Comparison of ENCODE assay signal across 25 cellular contexts in the genomic region with DNA sequence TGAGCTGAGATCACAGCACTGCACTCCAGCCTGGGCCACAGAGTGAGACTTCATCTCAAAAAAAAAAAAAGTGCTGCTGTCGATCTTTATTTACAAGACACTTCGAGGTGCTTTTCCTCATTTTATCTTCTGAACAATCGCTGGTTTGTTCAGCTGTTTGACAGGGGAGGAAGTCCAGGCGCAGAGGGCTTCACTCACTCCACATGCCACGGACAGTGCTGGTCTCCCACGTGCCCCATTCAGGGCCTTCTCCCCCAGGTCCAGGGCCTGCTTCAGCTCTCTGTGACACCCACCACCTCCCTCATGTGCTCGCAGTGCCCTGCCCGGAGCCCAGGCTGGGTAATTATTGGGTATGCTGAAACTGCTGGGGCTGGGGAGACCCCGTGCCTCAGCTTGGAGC.
"Had no signal": no experiment of that assay in that cellular context is flagged by ENCODE, and none has a peak within 500 bp of the region (broad histone marks: within the 10 kb centered on the region; RNA-seq: fewer than 3 reads in every experiment).

No MANE protein-coding gene starts in this region.

- H3K4me2 ChIP-seq: smooth muscle cell had no signal

- H3K9me3 Mint-ChIP-seq: activated B cell treated with CpG ODN at 0.5 μM for 24 hours; activated CD4-positive, alpha-beta memory T cell treated with anti-CD3 and anti-CD28 coated beads, Interleukin-2, amount 10 ng/mL, durations not matched to agents 7 days and 5 days; activated naive CD8-positive, alpha-beta T cell treated with anti-CD3 and anti-CD28 coated beads, Interleukin-2, amount 50 U/mL, for 24 hours; activated T-helper 17 cell treated with anti-CD3 and anti-CD28 coated beads, Interleukin-2, amount 50 U/mL, for 72 hours; central memory CD8-positive, alpha-beta T cell; naive B cell; stimulated activated naive CD8-positive, alpha-beta T cell treated with anti-CD3 and anti-CD28 coated beads, Interleukin-15, amount 100 ng/mL, for 72 hours; type B pancreatic cell had no signal

- H3K4me1 Mint-ChIP-seq: activated B cell treated with CpG ODN at 0.5 μM for 24 hours; central memory CD8-positive, alpha-beta T cell; naive B cell had no signal

- H3K4me1 ChIP-seq: colonic mucosa had no signal

- ATAC-seq: activated CD8-positive, alpha-beta memory T cell treated with anti-CD3 and anti-CD28 coated beads, Interleukin-2, amount 10 ng/mL, durations not matched to agents 7 days and 5 days; activated naive CD8-positive, alpha-beta T cell treated with anti-CD3 and anti-CD28 coated beads, Interleukin-2, amount 50 U/mL, for 24 hours; activated T-helper 17 cell treated with anti-CD3 and anti-CD28 coated beads, Interleukin-2, amount 50 U/mL, for 72 hours; esophagus mucosa; gastrocnemius medialis; left lobe of liver; pancreas; right lobe of liver; stimulated activated naive CD8-positive, alpha-beta T cell treated with anti-CD3 and anti-CD28 coated beads, Interleukin-15, amount 100 ng/mL, for 72 hours had no signal

- H3K27ac ChIP-seq: ascending aorta, colonic mucosa, gastrocnemius medialis, neutrophil had no signal

- H3K9me3 ChIP-seq: ascending aorta, colonic mucosa, gastrocnemius medialis, neutrophil, pancreas, right lobe of liver had no signal

- H3K27me3 ChIP-seq: ascending aorta, colonic mucosa, gastrocnemius medialis, pancreas, right lobe of liver had no signal

- H3K36me3 ChIP-seq: ascending aorta, colonic mucosa, gastrocnemius medialis, neutrophil, pancreas, right lobe of liver had no signal

- H3K4me3 ChIP-seq: ascending aorta, colonic mucosa, gastrocnemius medialis, pancreas, right lobe of liver, smooth muscle cell had no signal

- H3K27ac Mint-ChIP-seq: activated B cell treated with CpG ODN at 0.5 μM for 24 hours; activated CD4-positive, alpha-beta memory T cell treated with anti-CD3 and anti-CD28 coated beads, Interleukin-2, amount 10 ng/mL, durations not matched to agents 7 days and 5 days; activated CD8-positive, alpha-beta memory T cell treated with anti-CD3 and anti-CD28 coated beads, Interleukin-2, amount 10 ng/mL, durations not matched to agents 7 days and 5 days; activated naive CD8-positive, alpha-beta T cell treated with anti-CD3 and anti-CD28 coated beads, Interleukin-2, amount 50 U/mL, for 24 hours; activated T-helper 17 cell treated with anti-CD3 and anti-CD28 coated beads, Interleukin-2, amount 50 U/mL, for 72 hours; type B pancreatic cell had no signal

- H3K36me3 Mint-ChIP-seq: activated CD8-positive, alpha-beta memory T cell treated with anti-CD3 and anti-CD28 coated beads, Interleukin-2, amount 10 ng/mL, durations not matched to agents 7 days and 5 days; naive B cell; type B pancreatic cell had no signal

- DNase-seq: activated B cell treated with CpG ODN at 0.5 μM for 24 hours; activated CD4-positive, alpha-beta memory T cell treated with anti-CD3 and anti-CD28 coated beads, Interleukin-2, amount 10 ng/mL, durations not matched to agents 7 days and 5 days; activated CD4-positive, alpha-beta T cell treated with anti-CD3 and anti-CD28 coated beads for 4 hours; activated CD8-positive, alpha-beta memory T cell treated with anti-CD3 and anti-CD28 coated beads, Interleukin-2, amount 10 ng/mL, durations not matched to agents 7 days and 5 days; activated naive CD4-positive, alpha-beta T cell treated with Interleukin-2 at 50 U/mL for 16 hours; activated naive CD8-positive, alpha-beta T cell treated with anti-CD3 and anti-CD28 coated beads, Interleukin-2, amount 50 U/mL, for 24 hours; activated T-cell treated with anti-CD3 and anti-CD28 coated beads, Interleukin-2, amount 50 U/mL, for 1 hour; colonic mucosa; gastrocnemius medialis; head of caudate nucleus; kidney; mammary epithelial cell; naive B cell; pancreas; stimulated activated CD4-positive, alpha-beta T cell treated with anti-CD3 and anti-CD28 coated beads, Interleukin-4, amount 100 ng/mL, for 1 hour; stimulated activated naive CD8-positive, alpha-beta T cell treated with anti-CD3 and anti-CD28 coated beads, Interleukin-15, amount 100 ng/mL, for 72 hours had no signal

- H3K4me3 Mint-ChIP-seq: activated B cell treated with CpG ODN at 0.5 μM for 24 hours; activated CD4-positive, alpha-beta memory T cell treated with anti-CD3 and anti-CD28 coated beads, Interleukin-2, amount 10 ng/mL, durations not matched to agents 7 days and 5 days; activated CD8-positive, alpha-beta memory T cell treated with anti-CD3 and anti-CD28 coated beads, Interleukin-2, amount 10 ng/mL, durations not matched to agents 7 days and 5 days; activated naive CD8-positive, alpha-beta T cell treated with anti-CD3 and anti-CD28 coated beads, Interleukin-2, amount 50 U/mL, for 24 hours; activated T-helper 17 cell treated with anti-CD3 and anti-CD28 coated beads, Interleukin-2, amount 50 U/mL, for 72 hours; central memory CD8-positive, alpha-beta T cell; naive B cell; stimulated activated naive CD8-positive, alpha-beta T cell treated with anti-CD3 and anti-CD28 coated beads, Interleukin-15, amount 100 ng/mL, for 72 hours; type B pancreatic cell had no signal

- H3K27me3 Mint-ChIP-seq: activated naive CD8-positive, alpha-beta T cell treated with anti-CD3 and anti-CD28 coated beads, Interleukin-2, amount 50 U/mL, for 24 hours; activated T-helper 17 cell treated with anti-CD3 and anti-CD28 coated beads, Interleukin-2, amount 50 U/mL, for 72 hours; stimulated activated naive CD8-positive, alpha-beta T cell treated with anti-CD3 and anti-CD28 coated beads, Interleukin-15, amount 100 ng/mL, for 72 hours; type B pancreatic cell had no signal
